8 cellular contexts compared by ENCODE assay signal in the genomic region with DNA sequence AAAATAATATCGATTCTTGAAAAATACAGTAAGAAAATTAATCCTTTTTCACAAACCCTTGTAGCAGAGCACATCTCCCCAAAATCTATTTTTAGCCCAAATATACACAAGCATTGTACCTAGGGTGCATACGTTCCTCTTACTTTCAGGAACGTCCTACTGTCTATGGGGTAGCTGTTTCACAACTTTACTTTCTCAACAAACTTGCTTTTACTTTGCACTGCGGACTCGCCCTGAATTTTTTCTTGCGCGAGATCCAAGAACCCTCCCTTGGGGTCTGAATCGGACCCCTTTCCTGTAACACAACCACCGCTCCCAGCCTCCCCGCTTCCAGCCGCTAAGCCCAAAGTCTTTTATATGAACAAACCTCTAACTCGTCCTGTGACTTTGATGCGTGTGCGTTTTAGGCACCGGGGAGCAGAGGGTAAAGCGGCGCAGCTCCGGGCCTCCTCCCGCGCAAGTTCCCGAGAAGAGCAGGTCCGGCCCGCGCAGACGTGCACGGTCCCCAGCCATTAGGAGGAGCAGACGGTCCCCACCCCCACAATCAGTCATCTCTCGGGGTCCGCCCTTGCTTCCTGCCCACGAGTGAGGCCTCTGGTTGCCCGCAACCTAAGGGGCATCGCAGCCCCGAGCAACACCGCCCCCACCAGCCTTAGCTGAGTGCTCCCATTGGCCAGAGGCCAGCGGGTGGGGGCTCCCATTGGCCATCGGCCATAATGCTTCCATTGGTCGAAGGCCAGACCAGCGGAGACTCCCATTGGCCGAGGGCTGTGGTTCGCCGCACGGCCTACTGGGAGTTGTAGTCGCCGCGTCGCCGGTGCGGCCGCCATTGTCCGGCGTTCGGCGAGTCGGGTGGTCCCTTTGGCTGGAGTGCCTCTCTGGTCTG. TPM values are rescaled to one million over a fixed set of nuclear protein-coding genes. Genes with fewer than 3 reads are reported as not detected.
DNase-seq lines count a peak whose midpoint lies in the region; ATAC-seq and TF ChIP-seq lines count a peak whose summit lies in the region.

Gene ZNF8, plus strand, starts transcription at position 800 of the 886 bp plus-strand sequence. CDS start 127 bp downstream, outside the sequence.

- H3K27ac ChIP-seq in AG04450 (ENCODE audit: low read depth, low read length) (peak within 1 kb of the TSS; percentile 87), WERI-Rb-1 (peak within 1 kb of the TSS; percentile 96), mammary epithelial cell (ENCODE audit: insufficient read depth, low read depth, low read length) (peak within 1 kb of the TSS; percentile 80), skeletal muscle tissue (ENCODE audit: low read depth, low read length) (peak within 1 kb of the TSS; percentile 72)

- H3K4me2 ChIP-seq in mammary epithelial cell (ENCODE audit: insufficient read depth, low read depth, low read length), result peak within 1 kb of the TSS; percentile 99

- DNase-seq in AG04450 (ENCODE audit: low read depth, low spot score), result peak; percentile 97
- DNase-seq in NCI-H2196 treated with DMSO at 0.1 percent for 48 hours (lab: John Stamatoyannopoulos, UW; ENCODE audit: unreplicated experiment), result peak; percentile 95
- DNase-seq in WERI-Rb-1, result peak; percentile 99
- peak; percentile 99 for DNase-seq in mammary epithelial cell

- dilution Hi-C loops in mammary epithelial cell (cut with HindIII; ENCODE audit: low sequenced_read_pairs), result no loop called here

- H3K79me2 ChIP-seq in mammary epithelial cell (ENCODE audit: insufficient read depth, low read length), result peaks cover 53% of the 10 kb centered on the region

- peak within 1 kb of the TSS; percentile 88 for H2AFZ ChIP-seq in mammary epithelial cell (ENCODE audit: low read depth, low read length)

- TF ChIP-seq CTCF in AG04450 (IDR thresholded peaks at IDR 0.05; ENCODE audit: low read depth, low read length), result no peak
- no peak for TF ChIP-seq CTCF in WERI-Rb-1 (IDR thresholded peaks at IDR 0.05; ENCODE audit: low read depth, low read length)
- TF ChIP-seq CTCF in mammary epithelial cell (conservative IDR thresholded peaks at IDR 0.05 in 1 of 2, IDR thresholded peaks at IDR 0.05 in 1 of 2; ENCODE audit: extremely low read depth in 1 of 2, insufficient read depth in 1 of 2, low read depth in 1 of 2, low read length in 2 of 2), result peak in 1 of 2 donors; percentile 16

- CTCF ChIA-PET in AG04450 (lab: Charles Lee), result no interaction called here
- CTCF ChIA-PET in mammary epithelial cell (lab: Charles Lee; ENCODE audit: low non-redundant PET), result no interaction called here

- intact Hi-C loops in mammary epithelial cell (cut with micrococcal nuclease), result loop anchor here (1.0 to 2.0 kb wide), 3 partner anchors 48 to 95 kb away; partner anchors contain the start of genes ZNF274, ZNF544 and ZSCAN22

- 3% methylated on average over 33 of the region's 54 CpGs for WGBS in mammary epithelial cell (ENCODE audit: low coverage, missing lambda C conversion rate)

- no peaks in the 10 kb centered on the region for H3K27me3 ChIP-seq in AG04450 (ENCODE audit: control insufficient read depth, insufficient read depth, low read length)
- no peaks in the 10 kb centered on the region for H3K27me3 ChIP-seq in WERI-Rb-1 (ENCODE audit: insufficient read depth, low read depth, severe bottlenecking)
- no peaks in the 10 kb centered on the region for H3K27me3 ChIP-seq in mammary epithelial cell (ENCODE audit: insufficient read depth, low read length)
- peaks cover 0 to 6% (median 4%) of the 10 kb centered on the region in 3 donors for H3K27me3 ChIP-seq in skeletal muscle tissue (ENCODE audit: control insufficient read depth in 3 of 3, insufficient read depth in 3 of 3, low read length in 3 of 3)

- H3K9ac ChIP-seq in mammary epithelial cell (ENCODE audit: insufficient read depth, low read length) (peak within 1 kb of the TSS; percentile 94), skeletal muscle tissue (ENCODE audit: low read depth in 1 of 3, low read length in 3 of 3) (peak within 1 kb of the TSS; percentile 74 to 82 (median 75))

- in situ Hi-C loops in mammary epithelial cell (cut with MboI; ENCODE audit: low sequenced_read_pairs in 2 of 2), result loop anchor here in 1 of 2 donors (10.0 kb wide), 1 partner anchor 94 kb away; the partner anchor contains the start of gene ZNF274

- H3K4me1 ChIP-seq in mammary epithelial cell (ENCODE audit: insufficient read depth, low read length), result peaks cover 10% of the 10 kb centered on the region
- H3K4me1 ChIP-seq in skeletal muscle tissue (ENCODE audit: control insufficient read depth in 3 of 3, insufficient read depth in 3 of 3, low read length in 3 of 3), result peaks cover 6 to 15% (median 13%) of the 10 kb centered on the region in 3 donors

- peaks cover 51% of the 10 kb centered on the region for H3K36me3 ChIP-seq in WERI-Rb-1
- no peaks in the 10 kb centered on the region for H3K36me3 ChIP-seq in mammary epithelial cell (ENCODE audit: insufficient read depth, low read length)
- H3K36me3 ChIP-seq in skeletal muscle tissue (ENCODE audit: control insufficient read depth in 3 of 3, insufficient read depth in 3 of 3, low read length in 3 of 3), result peaks cover 0 to 15% (median 4%) of the 10 kb centered on the region in 3 donors

- H4K20me1 ChIP-seq in mammary epithelial cell (ENCODE audit: insufficient read depth, low read length), result no peaks in the 10 kb centered on the region

- BruUV-seq in mammary epithelial cell (replicated peaks; lab: Mats Ljungman, UMichigan), result TSS peak; percentile 65

- ATAC-seq in GM18907 (IDR thresholded peaks at IDR 0.05; ENCODE audit: unreplicated experiment), result peak; percentile 94
- peak; percentile 87 for ATAC-seq in HG03139 (IDR thresholded peaks at IDR 0.05; ENCODE audit: unreplicated experiment)

- H3K9me3 ChIP-seq in AG04450 (ENCODE audit: control insufficient read depth, insufficient read depth, low read length), result peaks cover 70% of the 10 kb centered on the region
- no peaks in the 10 kb centered on the region for H3K9me3 ChIP-seq in WERI-Rb-1 (ENCODE audit: severe bottlenecking)
- no peaks in the 10 kb centered on the region for H3K9me3 ChIP-seq in mammary epithelial cell (replicated peaks; ENCODE audit: insufficient read depth, low read length)
- H3K9me3 ChIP-seq in iPS-18c (ENCODE audit: control insufficient read depth, insufficient read depth, low read length), result peaks cover 4% of the 10 kb centered on the region
- peaks cover 3 to 12% (median 4%) of the 10 kb centered on the region in 3 donors for H3K9me3 ChIP-seq in skeletal muscle tissue (ENCODE audit: control insufficient read depth in 3 of 3, low read length in 3 of 3)

- POLR2A ChIA-PET in AG04450 (lab: Yijun Ruan, JAX), result interaction anchor here (0.6 to 1.5 kb wide), 6 partner anchors 22 to 281 kb away, joined by 3 to 5 read pairs (median 3); partner anchors contain the start of genes ERVK3-1, ZBTB45, ZNF544 and ZNF606

- H3K4me3 ChIP-seq in AG04450 (ENCODE audit: low read depth, low read length), result peak within 1 kb of the TSS; percentile 92
- H3K4me3 ChIP-seq in WERI-Rb-1 (ENCODE audit: low read depth, low read length), result peak within 1 kb of the TSS; percentile 94
- H3K4me3 ChIP-seq in mammary epithelial cell (replicated peaks in 1 of 3; ENCODE audit: insufficient read depth in 1 of 3, low read depth in 2 of 3, low read length in 3 of 3), result peak within 1 kb of the TSS; percentile 73 to 93 (median 82)
- H3K4me3 ChIP-seq in iPS-18c (ENCODE audit: insufficient read depth, low read depth, low read length), result peak within 1 kb of the TSS; percentile 99
- H3K4me3 ChIP-seq in skeletal muscle tissue (ENCODE audit: low read length in 3 of 3), result peak within 1 kb of the TSS; percentile 80 to 86 (median 80)

RNA-seq across cellular contexts. Expression of gene ZNF8, which starts in this region (rescaled TPM):
- polyA plus RNA-seq in AG04450 (2011; rRNA removed), result 3.2 and 3.5 TPM in 2 replicates
- polyA minus RNA-seq in AG04450 (2011; rRNA and poly(A)+ RNA removed), result 12.8 and 13.0 TPM in 2 replicates
- 10 to 100 TPM in 1 of 2 donors, 1 to 10 TPM in 1; 6.0 to 10.2 TPM for total RNA-seq in mammary epithelial cell
- polyA plus RNA-seq in mammary epithelial cell, result 2.4 TPM
- 14.1 TPM for polyA minus RNA-seq in mammary epithelial cell
- total RNA-seq in skeletal muscle tissue, result 6.3 TPM

Comparison
In these comparisons a context has a peak if more than half of its experiments do, and no peak if none do; other contexts are left out.
1. Peak in every context shown above with its lines: DNase-seq, ATAC-seq, H3K4me3 ChIP-seq and H3K27ac ChIP-seq.